ENCODE assay signal across 13 cellular contexts in the genomic region with DNA sequence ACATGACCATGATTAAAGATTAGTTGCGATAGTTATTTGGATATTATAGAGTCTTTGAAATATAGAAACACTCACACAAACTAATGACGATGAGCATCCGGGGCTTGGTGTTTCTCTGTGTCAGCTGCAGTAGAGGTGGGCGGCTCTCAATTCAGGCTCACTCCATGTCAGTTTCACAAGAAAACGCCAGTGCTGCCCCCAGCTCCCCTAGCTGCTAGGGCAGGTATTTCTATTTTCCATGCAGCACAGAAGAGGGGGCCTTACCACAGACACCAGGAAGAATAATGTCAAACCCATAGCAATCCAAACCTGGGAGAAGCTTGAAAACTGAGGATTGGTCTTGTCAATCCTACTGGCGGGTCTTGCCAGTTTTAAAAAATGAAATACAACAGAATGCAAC.
DNase-seq lines count a peak whose midpoint lies in the region; ATAC-seq and TF ChIP-seq lines count a peak whose summit lies in the region.
"Had no signal": no experiment of that assay in that cellular context is flagged by ENCODE, and none has a peak within 500 bp of the region (broad histone marks: within the 10 kb centered on the region; RNA-seq: fewer than 3 reads in every experiment).

No MANE protein-coding gene starts in this region.

- no peak for ATAC-seq in upper lobe of right lung
- no peak for ATAC-seq in naive thymus-derived CD4-positive, alpha-beta T cell

- no peaks in the 10 kb centered on the region for H3K9me3 Mint-ChIP-seq in endothelial cell (ENCODE audit: unreplicated experiment)
- peaks cover 0 to 9% (median 0%) of the 10 kb centered on the region in 11 donors for H3K9me3 Mint-ChIP-seq in naive thymus-derived CD4-positive, alpha-beta T cell

- no peak overlapping the region for H2AK5ac ChIP-seq in neuronal stem cell (ENCODE audit: low read depth, low read length)

- H3K4me3 Mint-ChIP-seq in endothelial cell (ENCODE audit: unreplicated experiment), result no peak overlapping the region
- no peak overlapping the region for H3K4me3 Mint-ChIP-seq in naive thymus-derived CD4-positive, alpha-beta T cell
- H3K4me3 Mint-ChIP-seq: CD8-positive, alpha-beta memory T cell had no signal

- H2AFZ ChIP-seq in neuronal stem cell (ENCODE audit: low read length), result peak overlapping the region; percentile 5

- CTCF ChIA-PET in naive thymus-derived CD4-positive, alpha-beta T cell (lab: Charles Lee), result no interaction called here

- H4K91ac ChIP-seq in neuronal stem cell (ENCODE audit: low read depth, low read length, poor library complexity), result no peak overlapping the region

- in situ Hi-C loops in GM13977 (cut with MboI; ENCODE audit: low pct_unique_long_range_greater_than_20kb, low sequenced_read_pairs, unreplicated experiment), result no loop called here

- H3K9me3 ChIP-seq in neuronal stem cell (replicated peaks in 1 of 2; ENCODE audit: control insufficient read depth in 2 of 2, insufficient read depth in 1 of 2, low read depth in 1 of 2, low read length in 2 of 2), result no peaks in the 10 kb centered on the region
- H3K9me3 ChIP-seq in upper lobe of right lung, result no peaks in the 10 kb centered on the region
- H3K9me3 ChIP-seq in naive thymus-derived CD4-positive, alpha-beta T cell (ENCODE audit: control insufficient read depth in 2 of 3, low read length in 3 of 3), result no peaks in the 10 kb centered on the region

- no peak overlapping the region for H3K4me3 ChIP-seq in NB4 (ENCODE audit: low read depth, low read length)
- no peak overlapping the region for H3K4me3 ChIP-seq in neuronal stem cell (ENCODE audit: low read length in 2 of 2)
- H3K4me3 ChIP-seq in upper lobe of right lung, result no peak overlapping the region
- no peak overlapping the region for H3K4me3 ChIP-seq in naive thymus-derived CD4-positive, alpha-beta T cell (ENCODE audit: low read length)

- no peak overlapping the region for H3K23ac ChIP-seq in neuronal stem cell (ENCODE audit: low read depth, low read length, poor library complexity)

- WGBS in neuronal stem cell (ENCODE audit: extremely low coverage in 2 of 2, insufficient read length in 2 of 2, insufficient replicate concordance in 1 of 2), 2 donors, result no CpG with 5 or more reads among the region's 6 CpGs

- H2BK15ac ChIP-seq in neuronal stem cell (ENCODE audit: low read length), result no peak overlapping the region

- H2BK5ac ChIP-seq in neuronal stem cell (ENCODE audit: low read length), result no peak overlapping the region

- H3K36me3 Mint-ChIP-seq in endothelial cell (ENCODE audit: low read depth, unreplicated experiment), result no peaks in the 10 kb centered on the region
- H3K36me3 Mint-ChIP-seq in naive thymus-derived CD4-positive, alpha-beta T cell, result no peaks in the 10 kb centered on the region

- no peak overlapping the region for H3K18ac ChIP-seq in neuronal stem cell (ENCODE audit: low read length)

- H3K14ac ChIP-seq in neuronal stem cell (ENCODE audit: low read length), result no peak overlapping the region

- H2BK12ac ChIP-seq in neuronal stem cell (ENCODE audit: low read length), result no peak overlapping the region

- DNase-seq in ELF-1 (ENCODE audit: low read depth, low spot score) (peak; percentile 58), NB4 (ENCODE audit: low read depth) (no peak), endothelial cell (ENCODE audit: low spot score) (no peak), neuronal stem cell (ENCODE audit: low spot score) (no peak), GM13977 (ENCODE audit: low spot score) (no peak), upper lobe of right lung (no peak)
- DNase-seq in naive thymus-derived CD4-positive, alpha-beta T cell, result no peak
- DNase-seq: activated CD4-positive, CD25-positive, alpha-beta regulatory T cell; aorta; CD8-positive, alpha-beta memory T cell; head of caudate nucleus; NCI-H2029 treated with DMSO at 0.1 percent for 48 hours had no signal

- no peak overlapping the region for H3K4ac ChIP-seq in neuronal stem cell (ENCODE audit: low read length)

- no peak overlapping the region for H3K4me2 ChIP-seq in neuronal stem cell (ENCODE audit: insufficient read depth, low read length, poor library complexity, severe bottlenecking)
- H3K4me2 ChIP-seq: KMS-11 had no signal

- peak; percentile 21 for TF ChIP-seq CTCF in NB4 (IDR thresholded peaks at IDR 0.05; ENCODE audit: low read depth, low read length)
- TF ChIP-seq CTCF in endothelial cell (IDR thresholded peaks at IDR 0.05; ENCODE audit: unreplicated experiment), result peak; percentile 25
- no peak for TF ChIP-seq CTCF in GM13977 (IDR thresholded peaks at IDR 0.05; ENCODE audit: extremely low read depth, insufficient read depth, missing control alignments)
- no peak for TF ChIP-seq CTCF in upper lobe of right lung (IDR thresholded peaks at IDR 0.05)

- H3K27ac Mint-ChIP-seq in endothelial cell (ENCODE audit: unreplicated experiment), result no peak overlapping the region
- no peak overlapping the region for H3K27ac Mint-ChIP-seq in naive thymus-derived CD4-positive, alpha-beta T cell
- H3K27ac Mint-ChIP-seq: CD8-positive, alpha-beta memory T cell had no signal

- H3K27me3 Mint-ChIP-seq in endothelial cell (ENCODE audit: unreplicated experiment), result peaks cover under 1% of the 10 kb centered on the region
- peaks cover 0 to 6% (median 0%) of the 10 kb centered on the region in 5 donors for H3K27me3 Mint-ChIP-seq in naive thymus-derived CD4-positive, alpha-beta T cell

- H3K9ac ChIP-seq in neuronal stem cell (ENCODE audit: low read depth, low read length, poor library complexity), result no peak overlapping the region
- H3K9ac ChIP-seq: KMS-11 had no signal

- no peak overlapping the region for H4K8ac ChIP-seq in neuronal stem cell (ENCODE audit: low read depth, low read length)

- POLR2A ChIA-PET in naive thymus-derived CD4-positive, alpha-beta T cell (lab: Charles Lee), result no interaction called here

- H3K4me1 ChIP-seq in neuronal stem cell (ENCODE audit: control insufficient read depth in 2 of 2, insufficient read depth in 1 of 2, low read depth in 1 of 2, low read length in 2 of 2) (no peaks in the 10 kb centered on the region), upper lobe of right lung (no peaks in the 10 kb centered on the region)
- H3K4me1 ChIP-seq in naive thymus-derived CD4-positive, alpha-beta T cell (ENCODE audit: control insufficient read depth in 2 of 2, insufficient read depth in 2 of 2, low read length in 2 of 2), result no peaks in the 10 kb centered on the region

- no peaks in the 10 kb centered on the region for H3K79me1 ChIP-seq in neuronal stem cell (ENCODE audit: low read depth, low read length)

- intact Hi-C loops in upper lobe of right lung (cut with DNase I), result no loop called here
- intact Hi-C loops in naive thymus-derived CD4-positive, alpha-beta T cell (cut with micrococcal nuclease), result no loop called here

- no peak overlapping the region for H2BK120ac ChIP-seq in neuronal stem cell (ENCODE audit: low read depth, low read length)

- no peaks in the 10 kb centered on the region for H3K4me1 Mint-ChIP-seq in endothelial cell (ENCODE audit: unreplicated experiment)
- no peaks in the 10 kb centered on the region for H3K4me1 Mint-ChIP-seq in naive thymus-derived CD4-positive, alpha-beta T cell
- H3K4me1 Mint-ChIP-seq: CD8-positive, alpha-beta memory T cell had no signal

- no peak for TF ChIP-seq POLR2A in NB4 (IDR thresholded peaks at IDR 0.05; ENCODE audit: extremely low read depth, insufficient read length)

- no peak overlapping the region for H3K27ac ChIP-seq in neuronal stem cell (replicated peaks; ENCODE audit: low read length)
- no peak overlapping the region for H3K27ac ChIP-seq in upper lobe of right lung
- no peak overlapping the region for H3K27ac ChIP-seq in naive thymus-derived CD4-positive, alpha-beta T cell (ENCODE audit: low read depth, low read length)
- H3K27ac ChIP-seq: KMS-11 had no signal

- H3K36me3 ChIP-seq in neuronal stem cell (replicated peaks in 1 of 2; ENCODE audit: control insufficient read depth in 2 of 2, insufficient read depth in 2 of 2, low read length in 2 of 2), result no peaks in the 10 kb centered on the region
- H3K36me3 ChIP-seq in upper lobe of right lung, result no peaks in the 10 kb centered on the region
- H3K36me3 ChIP-seq in naive thymus-derived CD4-positive, alpha-beta T cell (ENCODE audit: control insufficient read depth in 2 of 3, insufficient read depth in 3 of 3, low read length in 3 of 3), result no peaks in the 10 kb centered on the region

- H3K27me3 ChIP-seq in neuronal stem cell (ENCODE audit: control insufficient read depth in 3 of 3, insufficient read depth in 3 of 3, low read depth in 1 of 3, low read length in 3 of 3) (no peaks in the 10 kb centered on the region), upper lobe of right lung (no peaks in the 10 kb centered on the region)
- H3K27me3 ChIP-seq in naive thymus-derived CD4-positive, alpha-beta T cell (ENCODE audit: control insufficient read depth in 2 of 2, insufficient read depth in 2 of 2, low read length in 2 of 2), result no peaks in the 10 kb centered on the region

Comparison
In these comparisons a context has a peak if more than half of its experiments do, and no peak if none do; other contexts are left out.
1. CTCF ChIP-seq: peak in NB4 (single experiment) and endothelial cell (single experiment); none in GM13977 (single experiment) and upper lobe of right lung (single experiment).